In the genomic region with DNA sequence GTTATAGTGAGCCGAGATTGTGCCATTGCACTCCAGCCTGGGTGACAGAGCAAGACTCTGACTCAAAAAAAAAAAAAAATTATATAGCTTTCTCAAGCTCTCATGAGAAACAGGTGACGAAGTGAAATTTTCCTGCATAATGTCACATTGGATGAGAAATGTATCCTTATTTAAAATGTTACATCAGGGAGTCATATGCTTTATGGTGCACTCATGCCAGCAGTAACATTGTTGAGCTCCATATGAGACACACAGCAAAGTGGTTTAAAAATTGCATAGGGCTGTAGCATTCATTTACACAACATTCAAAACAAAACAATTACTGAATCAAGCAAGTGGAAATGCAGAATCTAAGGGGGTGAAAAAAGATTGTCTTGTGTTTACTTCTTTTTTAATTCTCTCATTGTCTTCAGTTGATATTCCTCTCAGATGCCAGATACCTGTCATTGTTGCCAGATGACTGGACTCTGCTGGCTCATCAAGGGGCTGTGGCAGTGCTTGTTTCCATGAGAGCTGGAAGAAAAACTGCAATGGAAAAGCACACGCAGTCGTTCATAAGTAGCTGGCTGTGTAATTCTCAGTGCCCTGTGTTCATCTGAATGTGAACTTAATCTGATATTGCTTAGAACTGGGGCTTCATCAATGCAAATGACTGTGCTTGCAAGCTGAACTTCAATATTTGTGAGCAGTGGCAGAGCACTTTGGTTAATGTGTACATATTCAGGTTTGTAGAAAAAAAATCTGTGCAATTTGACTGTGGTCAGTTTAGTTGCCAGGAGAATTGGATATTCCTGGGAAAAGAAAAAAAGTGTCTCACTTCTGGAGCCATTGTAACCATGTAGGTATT, we compare ENCODE assay signal across 10 cellular contexts.
DNase-seq lines count a peak whose midpoint lies in the region; ATAC-seq and TF ChIP-seq lines count a peak whose summit lies in the region.
"Had no signal": no experiment of that assay in that cellular context is flagged by ENCODE, and none has a peak within 500 bp of the region (broad histone marks: within the 10 kb centered on the region; RNA-seq: fewer than 3 reads in every experiment).

No MANE protein-coding gene starts in this region.

- intact Hi-C loops in activated CD4-positive, alpha-beta memory T cell treated with anti-CD3 and anti-CD28 coated beads for 36 hours (cut with micrococcal nuclease) = no loop called here
- intact Hi-C loops in tibial artery (cut with DNase I; ENCODE audit: low total_unique reads) = no loop called here

- H3K4me3 ChIP-seq in astrocyte of the cerebellum (ENCODE audit: low read depth, low read length) (no peak overlapping the region), tibial artery (no peak overlapping the region)

- H3K27me3 Mint-ChIP-seq in activated CD4-positive, alpha-beta memory T cell treated with anti-CD3 and anti-CD28 coated beads for 36 hours = no peaks in the 10 kb centered on the region
- no peaks in the 10 kb centered on the region for H3K27me3 Mint-ChIP-seq in activated CD4-positive, alpha-beta memory T cell treated with anti-CD3 and anti-CD28 coated beads, Interleukin-2, amount 10 ng/mL, durations not matched to agents 7 days and 5 days

- CTCF ChIA-PET in activated CD4-positive, alpha-beta memory T cell treated with anti-CD3 and anti-CD28 coated beads for 36 hours (lab: Charles Lee) = no interaction called here
- CTCF ChIA-PET in activated CD4-positive, alpha-beta memory T cell treated with anti-CD3 and anti-CD28 coated beads, Interleukin-2, amount 10 ng/mL, durations not matched to agents 7 days and 5 days (lab: Charles Lee) = no interaction called here

- H3K4me1 Mint-ChIP-seq in activated CD4-positive, alpha-beta memory T cell treated with anti-CD3 and anti-CD28 coated beads for 36 hours (ENCODE audit: low read depth) = peaks cover 12% of the 10 kb centered on the region
- no peaks in the 10 kb centered on the region for H3K4me1 Mint-ChIP-seq in activated CD4-positive, alpha-beta memory T cell treated with anti-CD3 and anti-CD28 coated beads, Interleukin-2, amount 10 ng/mL, durations not matched to agents 7 days and 5 days

- H3K9me3 ChIP-seq in tibial artery = no peaks in the 10 kb centered on the region

- H3K4me3 Mint-ChIP-seq in activated CD4-positive, alpha-beta memory T cell treated with anti-CD3 and anti-CD28 coated beads for 36 hours = no peak overlapping the region
- no peak overlapping the region for H3K4me3 Mint-ChIP-seq in activated CD4-positive, alpha-beta memory T cell treated with anti-CD3 and anti-CD28 coated beads, Interleukin-2, amount 10 ng/mL, durations not matched to agents 7 days and 5 days

- no peaks in the 10 kb centered on the region for H3K36me3 ChIP-seq in tibial artery

- POLR2A ChIA-PET in activated CD4-positive, alpha-beta memory T cell treated with anti-CD3 and anti-CD28 coated beads for 36 hours (lab: Charles Lee) = no interaction called here
- POLR2A ChIA-PET in activated CD4-positive, alpha-beta memory T cell treated with anti-CD3 and anti-CD28 coated beads, Interleukin-2, amount 10 ng/mL, durations not matched to agents 7 days and 5 days (lab: Charles Lee) = interaction anchor here (0.7 kb wide), 1 partner anchor 18 kb away, joined by 3 read pairs; no protein-coding TSS in a partner anchor

- in situ Hi-C loops in astrocyte of the cerebellum (cut with HindIII; ENCODE audit: low sequenced_read_pairs) = no loop called here

- H3K9me3 Mint-ChIP-seq in activated CD4-positive, alpha-beta memory T cell treated with anti-CD3 and anti-CD28 coated beads for 36 hours = peaks cover 4% of the 10 kb centered on the region
- peaks cover 3% of the 10 kb centered on the region for H3K9me3 Mint-ChIP-seq in activated CD4-positive, alpha-beta memory T cell treated with anti-CD3 and anti-CD28 coated beads, Interleukin-2, amount 10 ng/mL, durations not matched to agents 7 days and 5 days

- peaks cover 2% of the 10 kb centered on the region for H3K36me3 Mint-ChIP-seq in activated CD4-positive, alpha-beta memory T cell treated with anti-CD3 and anti-CD28 coated beads for 36 hours
- peaks cover 2% of the 10 kb centered on the region for H3K36me3 Mint-ChIP-seq in activated CD4-positive, alpha-beta memory T cell treated with anti-CD3 and anti-CD28 coated beads, Interleukin-2, amount 10 ng/mL, durations not matched to agents 7 days and 5 days (ENCODE audit: low read depth)

- peak overlapping the region; percentile 39 to 52 for H3K27ac ChIP-seq in tibial artery

- peak; percentile 21 for DNase-seq in activated CD4-positive, alpha-beta memory T cell treated with anti-CD3 and anti-CD28 coated beads for 36 hours
- no peak for DNase-seq in activated CD4-positive, alpha-beta memory T cell treated with anti-CD3 and anti-CD28 coated beads, Interleukin-2, amount 10 ng/mL, durations not matched to agents 7 days and 5 days
- DNase-seq in astrocyte of the cerebellum (ENCODE audit: low read depth) (peak; percentile 68), kidney tubule cell (ENCODE audit: low spot score) (peak; percentile 96), tibial artery (no peak), T-helper 1 cell (no peak)
- DNase-seq in activated CD4-positive, CD25-positive, alpha-beta regulatory T cell (lab: John Stamatoyannopoulos, UW) = no peak
- DNase-seq: activated naive CD4-positive, alpha-beta T cell; NCI-H2171 had no signal

- no peak for ATAC-seq in HG03460 (IDR thresholded peaks at IDR 0.05; ENCODE audit: unreplicated experiment)

- no peak overlapping the region for H3K27ac Mint-ChIP-seq in activated CD4-positive, alpha-beta memory T cell treated with anti-CD3 and anti-CD28 coated beads for 36 hours
- no peak overlapping the region for H3K27ac Mint-ChIP-seq in activated CD4-positive, alpha-beta memory T cell treated with anti-CD3 and anti-CD28 coated beads, Interleukin-2, amount 10 ng/mL, durations not matched to agents 7 days and 5 days

- peaks cover 0 to 15% (median 3%) of the 10 kb centered on the region in 4 donors for H3K4me1 ChIP-seq in tibial artery

- no peak for TF ChIP-seq CTCF in astrocyte of the cerebellum (IDR thresholded peaks at IDR 0.05; ENCODE audit: low read depth, low read length, missing control alignments)
- TF ChIP-seq CTCF in tibial artery (IDR thresholded peaks at IDR 0.05) = no peak

- H3K27me3 ChIP-seq in tibial artery = no peaks in the 10 kb centered on the region

Comparison
In these comparisons a context has a peak if more than half of its experiments do, and no peak if none do; other contexts are left out.
1. DNase-seq: peak in activated CD4-positive, alpha-beta memory T cell treated with anti-CD3 and anti-CD28 coated beads for 36 hours (single experiment), astrocyte of the cerebellum (single experiment) and kidney tubule cell (single experiment); none in activated CD4-positive, alpha-beta memory T cell treated with anti-CD3 and anti-CD28 coated beads, Interleukin-2, amount 10 ng/mL, durations not matched to agents 7 days and 5 days (single experiment), tibial artery (0 of 2), T-helper 1 cell (0 of 5) and activated CD4-positive, CD25-positive, alpha-beta regulatory T cell (0 of 4).